In genomic region chr19:40441719-40442253, GRCh38 we compare ENCODE assay signal across 9 cellular contexts. TPM values are rescaled to one million over a fixed set of nuclear protein-coding genes. Genes with fewer than 3 reads are reported as not detected.
A peak's percentile ranks its signal among the peaks of the same experiment; 100 is the strongest.
DNase-seq lines count a peak whose midpoint lies in the region; ATAC-seq, FAIRE-seq and TF ChIP-seq lines count a peak whose summit lies in the region.
"Had no signal": no experiment of that assay in that cellular context is flagged by ENCODE, and none has a peak within 500 bp of the region (broad histone marks: within the 10 kb centered on the region; RNA-seq: fewer than 3 reads in every experiment).

No MANE protein-coding gene starts in this region.

- ATAC-seq in naive thymus-derived CD4-positive, alpha-beta T cell: no peak
- no peak for ATAC-seq in GM21360 (IDR thresholded peaks at IDR 0.05; ENCODE audit: unreplicated experiment)

- CTCF ChIA-PET in AG04449 (lab: Yijun Ruan, JAX) (interaction anchor here (1.4 to 5.8 kb wide), 6 partner anchors 8 to 193 kb away, joined by 3 to 20 read pairs (median 10); partner anchors contain the start of gene SERTAD1), HEK293 (lab: Yijun Ruan, JAX) (interaction anchor here (0.5 to 4.8 kb wide), 8 partner anchors 9 to 1431 kb away, joined by 3 to 39 read pairs (median 12); partner anchors contain the start of genes BLVRB and SERTAD1)
- CTCF ChIA-PET in naive thymus-derived CD4-positive, alpha-beta T cell (lab: Charles Lee): interaction anchor here (0.6 to 2.4 kb wide), 2 partner anchors 8 to 251 kb away, joined by 4 to 9 read pairs; no protein-coding TSS in a partner anchor

- H3K4me1 Mint-ChIP-seq in naive thymus-derived CD4-positive, alpha-beta T cell: peaks cover 19 to 32% (median 21%) of the 10 kb centered on the region in 7 donors

- no peak for TF ChIP-seq POLR2A in GM12892 (IDR thresholded peaks at IDR 0.05; ENCODE audit: low read depth, low read length)

- H3K36me3 Mint-ChIP-seq in naive thymus-derived CD4-positive, alpha-beta T cell: peaks cover 0 to 6% (median 4%) of the 10 kb centered on the region in 5 donors

- H3K27me3 ChIP-seq in ascending aorta: no peaks in the 10 kb centered on the region
- no peaks in the 10 kb centered on the region for H3K27me3 ChIP-seq in naive thymus-derived CD4-positive, alpha-beta T cell (ENCODE audit: control insufficient read depth in 2 of 2, insufficient read depth in 2 of 2, low read length in 2 of 2)

- intact Hi-C loops in ascending aorta (cut with DNase I): loop anchor here (5.0 kb wide), 1 partner anchor 161 kb away; the partner anchor contains the start of gene LTBP4
- intact Hi-C loops in naive thymus-derived CD4-positive, alpha-beta T cell (cut with micrococcal nuclease): loop anchor here (5.0 to 10.0 kb wide), 12 partner anchors 251 to 1801 kb away; partner anchors contain the start of genes GSK3A (in 2 of the 2), PSMC4 (in 2 of the 2), TGFB1 (in 2 of the 2) and BCKDHA (in 1 of the 2)

- POLR2A ChIA-PET in AG04449 (lab: Yijun Ruan, JAX) (interaction anchor here (1.8 to 3.4 kb wide), 2 partner anchors 16 to 24 kb away, joined by 7 to 37 read pairs; partner anchors contain the start of genes BLVRB and SERTAD1), HEK293 (lab: Yijun Ruan, JAX) (interaction anchor here (0.6 to 17.1 kb wide), 5 partner anchors 9 to 230 kb away, joined by 3 to 428 read pairs (median 61); partner anchors contain the start of genes BLVRB, C19orf47, PLD3 and SERTAD1)
- POLR2A ChIA-PET in naive thymus-derived CD4-positive, alpha-beta T cell (lab: Charles Lee): interaction anchor here (0.6 to 5.4 kb wide), 7 partner anchors 9 to 150 kb away, joined by 3 to 66 read pairs (median 4); partner anchors contain the start of gene SERTAD1

- peaks cover 14% of the 10 kb centered on the region for H3K4me1 ChIP-seq in HEK293 (ENCODE audit: control insufficient read depth, insufficient read depth, low read length)
- H3K4me1 ChIP-seq in ascending aorta: peaks cover 3 to 13% of the 10 kb centered on the region in 2 donors
- peaks cover 8 to 12% of the 10 kb centered on the region in 2 donors for H3K4me1 ChIP-seq in naive thymus-derived CD4-positive, alpha-beta T cell (ENCODE audit: control insufficient read depth in 2 of 2, insufficient read depth in 2 of 2, low read length in 2 of 2)

- no peak for FAIRE-seq in GM12892 (lab: Jason Lieb, UNC)

- peak overlapping the region; percentile 96 to 100 (median 98) for H3K4me3 Mint-ChIP-seq in naive thymus-derived CD4-positive, alpha-beta T cell

- H3K27ac Mint-ChIP-seq in naive thymus-derived CD4-positive, alpha-beta T cell: peak overlapping the region in 8 of 9 donors; percentile 65 to 99 (median 96)

- DNase-seq in AG04449 (ENCODE audit: low read depth, low spot score): no peak
- DNase-seq in ascending aorta (ENCODE audit: low spot score in 2 of 2): no peak
- DNase-seq in naive thymus-derived CD4-positive, alpha-beta T cell: no peak
- DNase-seq in GM12892 (ENCODE audit: insufficient read length): no peak
- DNase-seq in SKM-1 (lab: John Stamatoyannopoulos, UW; ENCODE audit: unreplicated experiment): no peak
- DNase-seq in stimulated activated CD4-positive, alpha-beta T cell treated with anti-CD3 and anti-CD28 coated beads, Interleukin-4, amount 100 ng/mL, for 1 hour: no peak
- DNase-seq: NCI-H510A had no signal

- H3K36me3 ChIP-seq in HEK293 (ENCODE audit: control insufficient read depth in 2 of 2, insufficient read depth in 1 of 2, low read length in 2 of 2) (peaks cover 20 to 21% of the 10 kb centered on the region in 2 experiments), ascending aorta (peaks cover 18 to 30% of the 10 kb centered on the region in 2 donors)
- peaks cover 9 to 23% (median 10%) of the 10 kb centered on the region in 3 experiments for H3K36me3 ChIP-seq in naive thymus-derived CD4-positive, alpha-beta T cell (ENCODE audit: control insufficient read depth in 2 of 3, insufficient read depth in 3 of 3, low read length in 3 of 3)

- H3K27ac ChIP-seq in HEK293 (ENCODE audit: extremely low read depth, low read depth, low read length) (peak overlapping the region; percentile 76), ascending aorta (peak overlapping the region; percentile 24 to 62)
- peak overlapping the region; percentile 89 for H3K27ac ChIP-seq in naive thymus-derived CD4-positive, alpha-beta T cell (ENCODE audit: low read depth, low read length)

- TF ChIP-seq CTCF in AG04449 (IDR thresholded peaks at IDR 0.05; ENCODE audit: insufficient read depth, low read length, missing control alignments) (no peak), HEK293 (tag by site-specific recombination; IDR thresholded peaks at IDR 0.05) (no peak), ascending aorta (IDR thresholded peaks at IDR 0.05) (no peak)

- peak overlapping the region; percentile 66; the same call in 1 of the 2 replicates for H3K4me3 ChIP-seq in AG04449 (ENCODE audit: low read depth, low read length)
- no peak overlapping the region for H3K4me3 ChIP-seq in HEK293 (ENCODE audit: low read depth, low read length)
- no peak overlapping the region for H3K4me3 ChIP-seq in ascending aorta
- H3K4me3 ChIP-seq in naive thymus-derived CD4-positive, alpha-beta T cell (ENCODE audit: low read length): no peak overlapping the region

- H3K9me3 ChIP-seq in HEK293 (ENCODE audit: control insufficient read depth, insufficient read depth, low read depth, low read length) (no peaks in the 10 kb centered on the region), ascending aorta (no peaks in the 10 kb centered on the region)
- H3K9me3 ChIP-seq in naive thymus-derived CD4-positive, alpha-beta T cell (ENCODE audit: control insufficient read depth in 2 of 3, low read length in 3 of 3): no peaks in the 10 kb centered on the region

- no peaks in the 10 kb centered on the region for H3K27me3 Mint-ChIP-seq in naive thymus-derived CD4-positive, alpha-beta T cell

- peaks cover 0 to 2% (median 0%) of the 10 kb centered on the region in 11 donors for H3K9me3 Mint-ChIP-seq in naive thymus-derived CD4-positive, alpha-beta T cell

TF ChIP-seq in HEK293, 187 proteins besides CTCF, POLR2A, EP300 and RAD21 (continues in another document):
- TF ChIP-seq ZNF449 (tag by site-specific recombination; IDR thresholded peaks at IDR 0.05) (no peak), KLF8 (tag by site-specific recombination; IDR thresholded peaks at IDR 0.05) (no peak), ZFHX2 (tag by site-specific recombination; conservative IDR thresholded peaks at IDR 0.05) (peak; percentile 66), ZBTB6 (tag by site-specific recombination; IDR thresholded peaks at IDR 0.05) (no peak), EGR2 (tag by site-specific recombination; IDR thresholded peaks at IDR 0.05; ENCODE audit: low read depth) (peak; percentile 62; the same call in 1 of the 2 replicates), ZNF658 (tag by site-specific recombination; IDR thresholded peaks at IDR 0.05) (no peak), ZNF600 (tag by site-specific recombination; IDR thresholded peaks at IDR 0.05) (peak; percentile 84), SP2 (tag by site-specific recombination; IDR thresholded peaks at IDR 0.05) (0 out of 2 replicates have a peak, but pooled peaks have one; percentile 13), ZNF624 (tag by site-specific recombination; IDR thresholded peaks at IDR 0.05) (no peak), ZNF791 (tag by site-specific recombination; IDR thresholded peaks at IDR 0.05) (no peak), OSR2 (tag by site-specific recombination; IDR thresholded peaks at IDR 0.05) (no peak), SCRT1 (tag by site-specific recombination; IDR thresholded peaks at IDR 0.05; ENCODE audit: borderline replicate concordance) (no peak), ZNF677 (tag by site-specific recombination; IDR thresholded peaks at IDR 0.05) (no peak)

RNA-seq across cellular contexts. Expression of gene SERTAD3, which starts 2.3 kb away (rescaled TPM):
- total RNA-seq in ascending aorta: 36.9 TPM
- 10 to 100 TPM; 15.2 to 44.1 (median 17.8) TPM for total RNA-seq in naive thymus-derived CD4-positive, alpha-beta T cell
- polyA plus RNA-seq in naive thymus-derived CD4-positive, alpha-beta T cell: 1 to 10 TPM; 2.7 to 4.4 TPM
- polyA plus RNA-seq in GM12892 (2012; ENCODE audit: missing spikeins): 13.0 TPM

RNA-seq across cellular contexts. Expression of gene SERTAD1, which starts 16.0 kb away (rescaled TPM):
- 39.7 TPM for total RNA-seq in ascending aorta
- total RNA-seq in naive thymus-derived CD4-positive, alpha-beta T cell: 10 to 100 TPM in 4 of 5 experiments, 1 to 10 TPM in 1; 8.1 to 30.9 (median 13.5) TPM
- 1 to 10 TPM; 3.3 to 6.9 TPM for polyA plus RNA-seq in naive thymus-derived CD4-positive, alpha-beta T cell
- 3.2 TPM for polyA plus RNA-seq in GM12892 (2012; ENCODE audit: missing spikeins)

RNA-seq across cellular contexts. Expression of gene BLVRB, which starts 23.8 kb away (rescaled TPM):
- total RNA-seq in ascending aorta: 295 TPM
- total RNA-seq in naive thymus-derived CD4-positive, alpha-beta T cell: 10 to 100 TPM; 11.0 to 42.2 (median 13.3) TPM
- polyA plus RNA-seq in naive thymus-derived CD4-positive, alpha-beta T cell: 10 to 100 TPM; 27.6 TPM
- 26.2 TPM for polyA plus RNA-seq in GM12892 (2012; ENCODE audit: missing spikeins)

RNA-seq across cellular contexts. Expression of gene SPTBN4, which starts 25.0 kb away (rescaled TPM):
- total RNA-seq in ascending aorta: 0.43 TPM
- 1 to 10 TPM in 1 of 5 experiments, under 1 TPM in 4; 0.27 to 1.5 (median 0.80) TPM for total RNA-seq in naive thymus-derived CD4-positive, alpha-beta T cell
- polyA plus RNA-seq in naive thymus-derived CD4-positive, alpha-beta T cell: under 1 TPM in 1 of 2 donors, not detected in 1; 0.20 TPM
- polyA plus RNA-seq in GM12892 (2012; ENCODE audit: missing spikeins): 3.5 TPM

RNA-seq across cellular contexts. Expression of gene PRX, which starts 28.6 kb away (rescaled TPM):
- total RNA-seq in ascending aorta: 3.3 TPM
- 1 to 10 TPM in 4 of 5 experiments, under 1 TPM in 1; 0.85 to 4.0 (median 2.6) TPM for total RNA-seq in naive thymus-derived CD4-positive, alpha-beta T cell
- polyA plus RNA-seq in naive thymus-derived CD4-positive, alpha-beta T cell: under 1 TPM; 0.14 to 0.60 TPM
- polyA plus RNA-seq in GM12892 (2012; ENCODE audit: missing spikeins): 0.74 TPM
